ENCODE assay signal across 29 cellular contexts in the genomic region with DNA sequence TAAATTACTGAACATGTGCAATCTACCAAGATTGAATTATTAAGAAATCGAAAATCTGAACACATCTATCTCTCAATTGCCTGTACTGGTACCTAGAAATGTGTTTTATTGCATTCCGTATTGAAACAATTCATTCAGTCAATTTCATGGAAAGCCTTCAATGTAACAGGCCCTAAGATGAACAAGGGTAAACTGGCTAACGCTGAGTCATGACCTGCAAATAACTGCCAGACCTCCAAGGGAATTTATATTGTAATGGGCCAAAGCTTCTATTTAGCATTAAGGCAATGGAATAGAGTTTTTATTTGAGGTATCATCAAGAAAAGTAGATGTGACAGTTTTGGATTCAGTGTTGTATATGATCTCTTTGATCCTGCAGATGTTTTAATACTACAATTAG. TPM values are rescaled to one million over a fixed set of nuclear protein-coding genes. Genes with fewer than 3 reads are reported as not detected.
DNase-seq lines count a peak whose midpoint lies in the region; ATAC-seq, FAIRE-seq and TF ChIP-seq lines count a peak whose summit lies in the region.
"Had no signal": no experiment of that assay in that cellular context is flagged by ENCODE, and none has a peak within 500 bp of the region (broad histone marks: within the 10 kb centered on the region; RNA-seq: fewer than 3 reads in every experiment).

No MANE protein-coding gene starts in this region.

- H3K4me3 ChIP-seq in left ventricle myocardium inferior (no peak overlapping the region), right atrium auricular region (no peak overlapping the region)
- H3K4me3 ChIP-seq: coronary artery, suprapubic skin, vagina had no signal

- intact Hi-C loops in left ventricle myocardium inferior (cut with micrococcal nuclease), result no loop called here

- H3K36me3 ChIP-seq in left ventricle myocardium inferior, result no peaks in the 10 kb centered on the region
- H3K36me3 ChIP-seq in right atrium auricular region, result no peaks in the 10 kb centered on the region
- H3K36me3 ChIP-seq: brain microvascular endothelial cell, suprapubic skin, vagina had no signal

- DNase-seq in left ventricle myocardium inferior, result no peak
- no peak for DNase-seq in right atrium auricular region (ENCODE audit: low spot score)
- DNase-seq in RCC 7860 (ENCODE audit: low spot score), result no peak
- peak; percentile 61 for DNase-seq in fibroblast of peridontal ligament (ENCODE audit: extremely low read depth)
- DNase-seq in urothelium cell line (ENCODE audit: low spot score), result no peak
- no peak for DNase-seq in NCI-H187 treated with DMSO at 0.1 percent for 48 hours (lab: John Stamatoyannopoulos, UW)
- DNase-seq: activated CD4-positive, alpha-beta T cell treated with anti-CD3 and anti-CD28 coated beads for 4 hours; activated CD8-positive, alpha-beta memory T cell treated with anti-CD3 and anti-CD28 coated beads, Interleukin-2, amount 10 ng/mL, durations not matched to agents 7 days and 5 days; brain microvascular endothelial cell; foreskin melanocyte; GF-D8; Kasumi-1; kidney glomerular epithelial cell; mammary epithelial cell; naive B cell; NCI-H2107; NCI-H524 treated with DMSO at 0.1 percent for 48 hours; occipital lobe; right cardiac atrium; stimulated activated CD4-positive, alpha-beta T cell treated with anti-CD3 and anti-CD28 coated beads, Interleukin-15, amount 100 ng/mL, for 24 hours; SW 1271 had no signal

- H3K27me3 ChIP-seq in left ventricle myocardium inferior (ENCODE audit: low read depth) (no peaks in the 10 kb centered on the region), right atrium auricular region (no peaks in the 10 kb centered on the region)
- H3K27me3 ChIP-seq: brain microvascular endothelial cell, suprapubic skin, vagina had no signal

- ATAC-seq in HG02798 (IDR thresholded peaks at IDR 0.05; ENCODE audit: poor library complexity, unreplicated experiment) (no peak), GM21825 (IDR thresholded peaks at IDR 0.05; ENCODE audit: unreplicated experiment) (no peak)
- ATAC-seq: activated CD8-positive, alpha-beta memory T cell treated with anti-CD3 and anti-CD28 coated beads, Interleukin-2, amount 10 ng/mL, durations not matched to agents 7 days and 5 days; right cardiac atrium; Right ventricle myocardium inferior had no signal

- no peaks in the 10 kb centered on the region for H3K9me3 ChIP-seq in left ventricle myocardium inferior (replicated peaks)
- no peaks in the 10 kb centered on the region for H3K9me3 ChIP-seq in right atrium auricular region
- H3K9me3 ChIP-seq: suprapubic skin, vagina had no signal

- FAIRE-seq in RCC 7860 (lab: Jason Lieb, UNC) (peak; percentile 15), urothelium cell line (lab: Jason Lieb, UNC) (peak; percentile 5)
- FAIRE-seq: HTR-8/SVneo had no signal

- H3K27ac ChIP-seq in left ventricle myocardium inferior (replicated peaks) (peak overlapping the region; percentile 60), right atrium auricular region (peak overlapping the region in 1 of 2 donors; percentile 25)
- H3K27ac ChIP-seq: brain microvascular endothelial cell, coronary artery, suprapubic skin, vagina had no signal

- H3K4me1 ChIP-seq in left ventricle myocardium inferior, result peaks cover 57% of the 10 kb centered on the region
- H3K4me1 ChIP-seq in right atrium auricular region, result peaks cover 0 to 31% of the 10 kb centered on the region in 2 donors
- H3K4me1 ChIP-seq: suprapubic skin, vagina had no signal

- TF ChIP-seq CTCF in left ventricle myocardium inferior (IDR thresholded peaks at IDR 0.05; ENCODE audit: borderline replicate concordance), result no peak
- no peak for TF ChIP-seq CTCF in right atrium auricular region (IDR thresholded peaks at IDR 0.05)

RNA-seq across cellular contexts. Expression of a gene that starts 49.9 kb away (rescaled TPM):
- total RNA-seq in left ventricle myocardium inferior, result 1,018 TPM
- 1,000 to 10,000 TPM in 1 of 2 donors, 100 to 1,000 TPM in 1; 421 to 1,029 TPM for total RNA-seq in right atrium auricular region
- total RNA-seq: activated CD8-positive, alpha-beta memory T cell treated with anti-CD3 and anti-CD28 coated beads, Interleukin-2, amount 10 ng/mL, durations not matched to agents 7 days and 5 days; activated T-helper 1 cell treated with anti-CD3 and anti-CD28 coated beads, Interleukin-12 subunit alpha, Interleukin-12 subunit beta, Interleukin-2, Interleukin-4 antibody, amounts not matched to agents 30 ng/mL and 10 ng/mL and 1 ng/mL, durations not matched to agents 14 hours and 24 hours and 36 hours had no signal
